Comparison of ENCODE assay signal across 19 cellular contexts in genomic region chr1:2446394-2446793, GRCh38. TPM values are rescaled to one million over a fixed set of nuclear protein-coding genes. Genes with fewer than 3 reads are reported as not detected.
DNase-seq lines count a peak whose midpoint lies in the region; ATAC-seq and TF ChIP-seq lines count a peak whose summit lies in the region.
"Had no signal": no experiment of that assay in that cellular context is flagged by ENCODE, and none has a peak within 500 bp of the region (broad histone marks: within the 10 kb centered on the region; RNA-seq: fewer than 3 reads in every experiment).

No MANE protein-coding gene starts in this region.

- H3K9me3 Mint-ChIP-seq in stimulated activated effector memory CD8-positive, alpha-beta T cell treated with anti-CD3 and anti-CD28 coated beads, Interleukin-12 subunit alpha, Interleukin-12 subunit beta, amount 100 ng/mL, for 72 hours, result no peaks in the 10 kb centered on the region
- H3K9me3 Mint-ChIP-seq: activated T-helper 2 cell treated with anti-CD3 and anti-CD28 coated beads, Interferon-gamma antibody, Interleukin-2, Interleukin-4, amounts not matched to agents 10 μg/mL and 5 μg/mL and 100 μg/mL, durations not matched to agents 14 hours and 24 hours and 36 hours; nephron; stimulated activated memory B cell treated with anti-CD40 and anti-IgM and Interleukin-4, amounts not matched to agents 10 μg/mL and 1 μg/mL and 100 μg/mL, for 72 hours had no signal

- H3K27ac ChIP-seq in HEK293 (ENCODE audit: extremely low read depth, low read depth, low read length), result no peak overlapping the region
- no peak overlapping the region for H3K27ac ChIP-seq in psoas muscle
- H3K27ac ChIP-seq: KMS-11, upper lobe of left lung had no signal

- no peak overlapping the region for H3K4me3 Mint-ChIP-seq in stimulated activated effector memory CD8-positive, alpha-beta T cell treated with anti-CD3 and anti-CD28 coated beads, Interleukin-12 subunit alpha, Interleukin-12 subunit beta, amount 100 ng/mL, for 72 hours
- H3K4me3 Mint-ChIP-seq: nephron; stimulated activated memory B cell treated with anti-CD40 and anti-IgM and Interleukin-4, amounts not matched to agents 10 μg/mL and 1 μg/mL and 100 μg/mL, for 72 hours had no signal

- no peaks in the 10 kb centered on the region for H3K36me3 Mint-ChIP-seq in stimulated activated effector memory CD8-positive, alpha-beta T cell treated with anti-CD3 and anti-CD28 coated beads, Interleukin-12 subunit alpha, Interleukin-12 subunit beta, amount 100 ng/mL, for 72 hours
- H3K36me3 Mint-ChIP-seq: stimulated activated memory B cell treated with anti-CD40 and anti-IgM and Interleukin-4, amounts not matched to agents 10 μg/mL and 1 μg/mL and 100 μg/mL, for 72 hours had no signal

- POLR2A ChIA-PET in HEK293 (lab: Yijun Ruan, JAX), result no interaction called here

- H3K27ac Mint-ChIP-seq in stimulated activated effector memory CD8-positive, alpha-beta T cell treated with anti-CD3 and anti-CD28 coated beads, Interleukin-12 subunit alpha, Interleukin-12 subunit beta, amount 100 ng/mL, for 72 hours, result no peak overlapping the region
- H3K27ac Mint-ChIP-seq: activated T-helper 2 cell treated with anti-CD3 and anti-CD28 coated beads, Interferon-gamma antibody, Interleukin-2, Interleukin-4, amounts not matched to agents 10 μg/mL and 5 μg/mL and 100 μg/mL, durations not matched to agents 14 hours and 24 hours and 36 hours; nephron; stimulated activated memory B cell treated with anti-CD40 and anti-IgM and Interleukin-4, amounts not matched to agents 10 μg/mL and 1 μg/mL and 100 μg/mL, for 72 hours had no signal

- H3K36me3 ChIP-seq in HEK293 (ENCODE audit: control insufficient read depth in 2 of 2, insufficient read depth in 1 of 2, low read length in 2 of 2) (no peaks in the 10 kb centered on the region), psoas muscle (ENCODE audit: insufficient read depth in 1 of 2, low read depth in 1 of 2) (no peaks in the 10 kb centered on the region)
- H3K36me3 ChIP-seq: upper lobe of left lung had no signal

- H3K4me3 ChIP-seq in HEK293 (ENCODE audit: low read depth, low read length) (no peak overlapping the region), psoas muscle (no peak overlapping the region)
- H3K4me3 ChIP-seq: upper lobe of left lung had no signal

- peaks cover 2 to 74% (median 33%) of the 10 kb centered on the region in 3 donors for H3K27me3 ChIP-seq in psoas muscle (ENCODE audit: insufficient read depth in 3 of 3, low read length in 2 of 3)

- DNase-seq in amygdala (lab: John Stamatoyannopoulos, UW) (peak in 51 of 56 donors; percentile 13 to 85 (median 61)), hippocampal formation (lab: John Stamatoyannopoulos, UW) (peak; percentile 67 to 79), putamen (ENCODE audit: low spot score) (peak; percentile 64), psoas muscle (no peak), NCI-H510A (lab: John Stamatoyannopoulos, UW) (no peak)
- DNase-seq in stimulated activated effector memory CD8-positive, alpha-beta T cell treated with anti-CD3 and anti-CD28 coated beads, Interleukin-12 subunit alpha, Interleukin-12 subunit beta, amount 100 ng/mL, for 72 hours (ENCODE audit: low spot score in 2 of 2), result no peak
- DNase-seq: activated CD8-positive, alpha-beta memory T cell treated with anti-CD3 and anti-CD28 coated beads for 24 hours; DND-41; left ventricle myocardium superior; NCI-H1436; PC-3 had no signal

- intact Hi-C loops in psoas muscle (cut with DNase I), result no loop called here

- WGBS in psoas muscle, 3 donors, result 9 to 20% (median 15%) methylated on average over 8 to 13 of the region's 13 CpGs

- H3K9me3 ChIP-seq in HEK293 (ENCODE audit: control insufficient read depth, insufficient read depth, low read depth, low read length), result no peaks in the 10 kb centered on the region
- no peaks in the 10 kb centered on the region for H3K9me3 ChIP-seq in psoas muscle
- H3K9me3 ChIP-seq: upper lobe of left lung had no signal

- CTCF ChIA-PET in HEK293 (lab: Yijun Ruan, JAX), result interaction anchor here (0.6 to 1.2 kb wide), 4 partner anchors 22 to 173 kb away, joined by 3 to 5 read pairs (median 4); no protein-coding TSS in a partner anchor

- peaks cover 11% of the 10 kb centered on the region for H3K4me1 Mint-ChIP-seq in stimulated activated effector memory CD8-positive, alpha-beta T cell treated with anti-CD3 and anti-CD28 coated beads, Interleukin-12 subunit alpha, Interleukin-12 subunit beta, amount 100 ng/mL, for 72 hours
- H3K4me1 Mint-ChIP-seq: nephron had no signal

- ATAC-seq in psoas muscle (no peak), HG03469 (IDR thresholded peaks at IDR 0.05; ENCODE audit: unreplicated experiment) (no peak)
- no peak for ATAC-seq in stimulated activated effector memory CD8-positive, alpha-beta T cell treated with anti-CD3 and anti-CD28 coated beads, Interleukin-12 subunit alpha, Interleukin-12 subunit beta, amount 100 ng/mL, for 72 hours
- ATAC-seq: left ventricle myocardium superior; PC-3; stimulated activated memory B cell treated with anti-CD40 and anti-IgM and Interleukin-4, amounts not matched to agents 10 μg/mL and 1 μg/mL and 100 μg/mL, for 72 hours had no signal

- H3K4me1 ChIP-seq in HEK293 (ENCODE audit: control insufficient read depth, insufficient read depth, low read length) (no peaks in the 10 kb centered on the region), psoas muscle (peaks cover 3% of the 10 kb centered on the region)

- TF ChIP-seq CTCF in HEK293 (tag by site-specific recombination; IDR thresholded peaks at IDR 0.05) (no peak), psoas muscle (IDR thresholded peaks at IDR 0.05) (no peak)

TF ChIP-seq in HEK293, 187 proteins besides CTCF, POLR2A, EP300 and RAD21:
- TF ChIP-seq, protein P1, sequence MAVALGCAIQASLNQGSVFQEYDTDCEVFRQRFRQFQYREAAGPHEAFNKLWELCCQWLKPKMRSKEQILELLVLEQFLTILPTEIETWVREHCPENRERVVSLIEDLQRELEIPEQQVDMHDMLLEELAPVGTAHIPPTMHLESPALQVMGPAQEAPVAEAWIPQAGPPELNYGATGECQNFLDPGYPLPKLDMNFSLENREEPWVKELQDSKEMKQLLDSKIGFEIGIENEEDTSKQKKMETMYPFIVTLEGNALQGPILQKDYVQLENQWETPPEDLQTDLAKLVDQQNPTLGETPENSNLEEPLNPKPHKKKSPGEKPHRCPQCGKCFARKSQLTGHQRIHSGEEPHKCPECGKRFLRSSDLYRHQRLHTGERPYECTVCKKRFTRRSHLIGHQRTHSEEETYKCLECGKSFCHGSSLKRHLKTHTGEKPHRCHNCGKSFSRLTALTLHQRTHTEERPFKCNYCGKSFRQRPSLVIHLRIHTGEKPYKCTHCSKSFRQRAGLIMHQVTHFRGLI (tag by site-specific recombination; IDR thresholded peaks at IDR 0.05), result peak; percentile 93
- no peak for TF ChIP-seq GLIS1 (tag by site-specific recombination; IDR thresholded peaks at IDR 0.05)
- 0 out of 2 replicates have a peak, but pooled peaks have one; percentile 16 for TF ChIP-seq ZIC2 (tag by site-specific recombination; IDR thresholded peaks at IDR 0.05)

RNA-seq across cellular contexts. Expression of gene PLCH2, which starts 29.7 kb away (rescaled TPM):
- under 1 TPM; 0.04 to 0.60 (median 0.13) TPM for total RNA-seq in psoas muscle
- under 1 TPM in 2 of 3 donors, not detected in 1; 0.05 to 0.12 TPM for polyA plus RNA-seq in psoas muscle
- total RNA-seq: NCI-H460 had no signal

RNA-seq across cellular contexts. Expression of gene PEX10, which starts 34.0 kb away (rescaled TPM):
- 10 to 100 TPM; 14.1 to 19.7 (median 17.1) TPM for total RNA-seq in psoas muscle
- polyA plus RNA-seq in psoas muscle, result 10 to 100 TPM; 12.6 to 18.4 (median 16.2) TPM

RNA-seq across cellular contexts. Expression of gene RER1, which starts 54.8 kb away (rescaled TPM):
- total RNA-seq in psoas muscle, result 10 to 100 TPM; 71.1 to 97.6 (median 86.7) TPM
- polyA plus RNA-seq in psoas muscle, result 100 to 1,000 TPM in 1 of 3 donors, 10 to 100 TPM in 2; 68.8 to 119 (median 91.3) TPM

RNA-seq across cellular contexts. Expression of gene MORN1, which starts 55.0 kb away (rescaled TPM):
- total RNA-seq in psoas muscle, result 1 to 10 TPM; 3.6 to 6.3 (median 4.5) TPM
- polyA plus RNA-seq in psoas muscle, result 1 to 10 TPM; 1.2 to 7.3 (median 3.1) TPM

Comparison
In these comparisons a context has a peak if more than half of its experiments do, and no peak if none do; other contexts are left out.
1. DNase-seq: peak in amygdala (51 of 56), hippocampal formation (2 of 2) and putamen (single experiment); none in psoas muscle (0 of 2), NCI-H510A (single experiment) and stimulated activated effector memory CD8-positive, alpha-beta T cell treated with anti-CD3 and anti-CD28 coated beads, Interleukin-12 subunit alpha, Interleukin-12 subunit beta, amount 100 ng/mL, for 72 hours (0 of 2).